Comparison of ENCODE assay signal across 8 cellular contexts in genomic region chr20:52105045-52105572, GRCh38.
A peak's percentile ranks its signal among the peaks of the same experiment; 100 is the strongest.
DNase-seq lines count a peak whose midpoint lies in the region; ATAC-seq and TF ChIP-seq lines count a peak whose summit lies in the region.

No MANE protein-coding gene starts in this region.

- TF ChIP-seq POLR2A in upper lobe of left lung (IDR thresholded peaks at IDR 0.05) = no peak

- H3K4me1 Mint-ChIP-seq in dendritic cell treated with granulocyte-macrophage colony-stimulating factor and Interleukin-4, amounts not matched to agents 40 ng/mL and 50 ng/mL, for 4 days (ENCODE audit: low read depth) = peaks cover 33% of the 10 kb centered on the region

- no peak overlapping the region for H3K27ac ChIP-seq in lower lobe of right lung
- no peak overlapping the region for H3K27ac ChIP-seq in upper lobe of left lung

- peak; percentile 65 for DNase-seq in AG20443 (ENCODE audit: low spot score)
- peak; percentile 39 for DNase-seq in MG63
- DNase-seq in lower lobe of right lung = no peak
- DNase-seq in upper lobe of left lung = peak in 1 of 2 donors; percentile 83
- DNase-seq in HT-29 (ENCODE audit: low spot score) = no peak
- no peak for DNase-seq in NCI-H510A (lab: John Stamatoyannopoulos, UW)
- DNase-seq in SHP77 treated with DMSO at 0.1 percent for 48 hours (lab: John Stamatoyannopoulos, UW) = no peak

- H3K36me3 Mint-ChIP-seq in dendritic cell treated with granulocyte-macrophage colony-stimulating factor and Interleukin-4, amounts not matched to agents 40 ng/mL and 50 ng/mL, for 4 days (ENCODE audit: low read depth) = no peaks in the 10 kb centered on the region

- peaks cover 46% of the 10 kb centered on the region for H3K27me3 Mint-ChIP-seq in dendritic cell treated with granulocyte-macrophage colony-stimulating factor and Interleukin-4, amounts not matched to agents 40 ng/mL and 50 ng/mL, for 4 days

- no peaks in the 10 kb centered on the region for H3K36me3 ChIP-seq in MG63
- no peaks in the 10 kb centered on the region for H3K36me3 ChIP-seq in lower lobe of right lung
- H3K36me3 ChIP-seq in upper lobe of left lung = no peaks in the 10 kb centered on the region

- peaks cover 27% of the 10 kb centered on the region for H3K4me1 ChIP-seq in lower lobe of right lung
- peaks cover 19 to 32% (median 25%) of the 10 kb centered on the region in 4 donors for H3K4me1 ChIP-seq in upper lobe of left lung

- H3K4me3 Mint-ChIP-seq in dendritic cell treated with granulocyte-macrophage colony-stimulating factor and Interleukin-4, amounts not matched to agents 40 ng/mL and 50 ng/mL, for 4 days = peak overlapping the region; percentile 71

- ATAC-seq in lower lobe of right lung (peak; percentile 44 to 51), upper lobe of left lung (ENCODE audit: low FRiP score in 2 of 2) (peak in 1 of 2 donors; percentile 36)

- 0 out of 2 replicates have a peak, but pooled peaks cover 4% of the 10 kb centered on the region for H3K9me3 ChIP-seq in MG63
- no peaks in the 10 kb centered on the region for H3K9me3 ChIP-seq in lower lobe of right lung
- no peaks in the 10 kb centered on the region for H3K9me3 ChIP-seq in upper lobe of left lung

- intact Hi-C loops in dendritic cell treated with granulocyte-macrophage colony-stimulating factor and Interleukin-4, amounts not matched to agents 40 ng/mL and 50 ng/mL, for 4 days (cut with micrococcal nuclease) = no loop called here
- intact Hi-C loops in lower lobe of right lung (cut with DNase I) = no loop called here

- no peak overlapping the region for H3K27ac Mint-ChIP-seq in dendritic cell treated with granulocyte-macrophage colony-stimulating factor and Interleukin-4, amounts not matched to agents 40 ng/mL and 50 ng/mL, for 4 days

- peak overlapping the region; percentile 53 for H3K4me3 ChIP-seq in MG63
- peak overlapping the region; percentile 42 for H3K4me3 ChIP-seq in lower lobe of right lung
- peak overlapping the region in 3 of 4 donors; percentile 13 to 43 (median 31) for H3K4me3 ChIP-seq in upper lobe of left lung

- 1 to 4% methylated on average over 11 to 19 of the region's 52 CpGs for WGBS in upper lobe of left lung, 2 donors

- no peak for TF ChIP-seq CTCF in lower lobe of right lung (IDR thresholded peaks at IDR 0.05)
- no peak for TF ChIP-seq CTCF in upper lobe of left lung (IDR thresholded peaks at IDR 0.05)

- H3K27me3 ChIP-seq in MG63 (peaks cover 4% of the 10 kb centered on the region; the same call in 1 of the 2 replicates), lower lobe of right lung (ENCODE audit: low read depth) (peaks cover 37% of the 10 kb centered on the region), upper lobe of left lung (peaks cover 5 to 23% (median 13%) of the 10 kb centered on the region in 4 donors)

- TF ChIP-seq EP300 in upper lobe of left lung (IDR thresholded peaks at IDR 0.05) = no peak

- no peaks in the 10 kb centered on the region for H3K9me3 Mint-ChIP-seq in dendritic cell treated with granulocyte-macrophage colony-stimulating factor and Interleukin-4, amounts not matched to agents 40 ng/mL and 50 ng/mL, for 4 days

Comparison
In these comparisons a context has a peak if more than half of its experiments do, and no peak if none do; other contexts are left out.
1. DNase-seq: peak in AG20443 (single experiment) and MG63 (single experiment); none in lower lobe of right lung (single experiment), HT-29 (single experiment), NCI-H510A (single experiment) and SHP77 treated with DMSO at 0.1 percent for 48 hours (single experiment).
2. Peak in every context shown above with its lines, with median percentiles within 50 percentile points of each other: H3K4me3 ChIP-seq.